Comparison of ENCODE assay signal across 19 cellular contexts in the genomic region with DNA sequence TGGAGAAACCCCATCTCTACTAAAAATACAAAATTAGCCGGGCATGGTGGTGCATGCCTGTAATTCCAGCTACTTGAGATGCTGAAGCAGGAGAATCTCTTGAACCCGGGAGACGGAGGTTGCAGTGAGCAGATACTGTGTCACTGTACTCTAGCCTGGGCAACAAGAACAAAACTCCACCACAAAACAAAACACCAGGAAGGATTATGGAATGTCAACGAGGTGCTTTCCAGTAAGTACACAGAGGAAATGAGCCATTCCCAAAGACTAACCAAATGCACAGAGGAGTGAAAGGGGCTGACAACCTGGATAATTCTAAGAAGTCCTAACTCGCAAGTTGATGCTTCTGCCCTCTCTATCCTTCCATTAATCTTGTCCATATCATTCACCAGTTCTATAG.
DNase-seq lines count a peak whose midpoint lies in the region; TF ChIP-seq lines count a peak whose summit lies in the region.
"Had no signal": no experiment of that assay in that cellular context is flagged by ENCODE, and none has a peak within 500 bp of the region (broad histone marks: within the 10 kb centered on the region; RNA-seq: fewer than 3 reads in every experiment).

No MANE protein-coding gene starts in this region.

- 93 to 94% methylated on average over 4 to 5 of the region's 5 CpGs for WGBS in endodermal cell (ENCODE audit: insufficient coverage in 1 of 2, insufficient read length in 1 of 2), 2 experiments

- peak overlapping the region; percentile 75 for H3K4me2 ChIP-seq in neural progenitor cell

- H3K79me2 ChIP-seq in neural progenitor cell (ENCODE audit: low read depth), result peaks cover 24% of the 10 kb centered on the region

- H3K27me3 Mint-ChIP-seq in HFFc6 (ENCODE audit: insufficient read depth) (peaks cover 10% of the 10 kb centered on the region), endodermal cell (ENCODE audit: insufficient read depth) (no peaks in the 10 kb centered on the region), neural progenitor cell (ENCODE audit: insufficient read depth, low read depth) (no peaks in the 10 kb centered on the region)

- TF ChIP-seq CTCF in HFFc6 (IDR thresholded peaks at IDR 0.05) (no peak), endodermal cell (conservative IDR thresholded peaks at IDR 0.05) (no peak), neural progenitor cell (IDR thresholded peaks at IDR 0.05) (no peak)

- H3K4me3 ChIP-seq in endodermal cell (ENCODE audit: low read length) (no peak overlapping the region), neural progenitor cell (no peak overlapping the region)
- H3K4me3 ChIP-seq: adrenal gland, heart right ventricle, thoracic aorta had no signal

- H3K4me1 ChIP-seq in endodermal cell (ENCODE audit: control insufficient read depth, insufficient read depth, low read length) (peaks cover 19% of the 10 kb centered on the region), neural progenitor cell (peaks cover 39% of the 10 kb centered on the region)
- H3K4me1 ChIP-seq: adrenal gland had no signal

- peaks cover 42% of the 10 kb centered on the region for H3K4me1 Mint-ChIP-seq in HFFc6 (ENCODE audit: low read depth)
- H3K4me1 Mint-ChIP-seq in endodermal cell, result peaks cover 45% of the 10 kb centered on the region
- peaks cover 54% of the 10 kb centered on the region for H3K4me1 Mint-ChIP-seq in neural progenitor cell
- H3K4me1 Mint-ChIP-seq: T-helper 17 cell had no signal

- H3K27me3 ChIP-seq in endodermal cell (ENCODE audit: control insufficient read depth, insufficient read depth, low read length, poor library complexity, severe bottlenecking) (no peaks in the 10 kb centered on the region), neural progenitor cell (no peaks in the 10 kb centered on the region)
- H3K27me3 ChIP-seq: adrenal gland had no signal

- peaks cover 38% of the 10 kb centered on the region for H3K36me3 Mint-ChIP-seq in HFFc6 (ENCODE audit: low read depth)
- H3K36me3 Mint-ChIP-seq in endodermal cell (ENCODE audit: low read depth), result peaks cover 31% of the 10 kb centered on the region
- H3K36me3 Mint-ChIP-seq in neural progenitor cell, result peaks cover 11% of the 10 kb centered on the region

- H3K9me3 ChIP-seq in endodermal cell (ENCODE audit: control insufficient read depth, low read length) (no peaks in the 10 kb centered on the region), neural progenitor cell (ENCODE audit: low read depth) (no peaks in the 10 kb centered on the region)
- H3K9me3 ChIP-seq: adrenal gland, heart right ventricle, thoracic aorta had no signal

- H3K9ac ChIP-seq in endodermal cell (ENCODE audit: extremely low read depth, low read length, poor library complexity, severe bottlenecking) (no peak overlapping the region), neural progenitor cell (no peak overlapping the region)

- H3K36me3 ChIP-seq in endodermal cell (ENCODE audit: control insufficient read depth, insufficient read depth, low read length) (peaks cover 74% of the 10 kb centered on the region), neural progenitor cell (no peaks in the 10 kb centered on the region)
- H3K36me3 ChIP-seq: adrenal gland, heart right ventricle, thoracic aorta had no signal

- peak overlapping the region; percentile 91 for H3K27ac ChIP-seq in endodermal cell (ENCODE audit: low read depth, low read length)
- H3K27ac ChIP-seq in neural progenitor cell, result peak overlapping the region; percentile 94
- H3K27ac ChIP-seq: adrenal gland, thoracic aorta had no signal

- H3K9me3 Mint-ChIP-seq in HFFc6, result 0 out of 2 replicates have a peak, but pooled peaks cover 5% of the 10 kb centered on the region
- no peaks in the 10 kb centered on the region for H3K9me3 Mint-ChIP-seq in endodermal cell
- peaks cover 2% of the 10 kb centered on the region for H3K9me3 Mint-ChIP-seq in neural progenitor cell
- H3K9me3 Mint-ChIP-seq: activated T-helper 2 cell treated with anti-CD3 and anti-CD28 coated beads, Interferon-gamma antibody, Interleukin-2, Interleukin-4, amounts not matched to agents 10 μg/mL and 5 μg/mL and 100 μg/mL, durations not matched to agents 14 hours and 24 hours and 36 hours had no signal

- peaks cover 62% of the 10 kb centered on the region for H3F3A ChIP-seq in neural progenitor cell (ENCODE audit: low read depth)

- no peak overlapping the region for H2AFZ ChIP-seq in neural progenitor cell (replicated peaks)

- H4K20me1 ChIP-seq in neural progenitor cell (ENCODE audit: low read depth), result peaks cover 7% of the 10 kb centered on the region

- H3K27ac Mint-ChIP-seq in HFFc6, result peak overlapping the region; percentile 86
- H3K27ac Mint-ChIP-seq in endodermal cell, result peak overlapping the region; percentile 94
- peak overlapping the region; percentile 97 for H3K27ac Mint-ChIP-seq in neural progenitor cell
- H3K27ac Mint-ChIP-seq: activated T-helper 2 cell treated with anti-CD3 and anti-CD28 coated beads, Interferon-gamma antibody, Interleukin-2, Interleukin-4, amounts not matched to agents 10 μg/mL and 5 μg/mL and 100 μg/mL, durations not matched to agents 14 hours and 24 hours and 36 hours; T-helper 17 cell had no signal

- H3K4me3 Mint-ChIP-seq in HFFc6 (no peak overlapping the region), endodermal cell (no peak overlapping the region), neural progenitor cell (peak overlapping the region; percentile 90)
- H3K4me3 Mint-ChIP-seq: T-helper 17 cell had no signal

- DNase-seq in HFFc6, result no peak
- peak; percentile 40 for DNase-seq in NCI-H69 (lab: John Stamatoyannopoulos, UW)
- DNase-seq in endodermal cell, result no peak
- DNase-seq in neural progenitor cell (ENCODE audit: low spot score), result no peak
- DNase-seq in NOMO-1 treated with DMSO at 0.1 percent for 48 hours (lab: John Stamatoyannopoulos, UW; ENCODE audit: unreplicated experiment), result no peak
- DNase-seq in activated gamma-delta T cell (lab: John Stamatoyannopoulos, UW), result no peak
- DNase-seq in germinal center (ENCODE audit: low spot score), result no peak
- DNase-seq: activated CD4-positive, CD25-positive, alpha-beta regulatory T cell; adrenal gland; cortex of kidney; DMS 273 treated with DMSO at 0.1 percent for 48 hours; heart right ventricle; kidney; NCI-H1048; NCI-H2227 treated with DMSO at 0.1 percent for 48 hours; SHP77; T-helper 17 cell had no signal
